In genomic region chr15:50355980-50356379, GRCh38 we compare ENCODE assay signal across 8 cellular contexts. TPM values are rescaled to one million over a fixed set of nuclear protein-coding genes. Genes with fewer than 3 reads are reported as not detected.
A peak's percentile ranks its signal among the peaks of the same experiment; 100 is the strongest.
DNase-seq lines count a peak whose midpoint lies in the region; ATAC-seq and TF ChIP-seq lines count a peak whose summit lies in the region.

No MANE protein-coding gene starts in this region.

- peak overlapping the region; percentile 97 for H3K27ac Mint-ChIP-seq in activated CD8-positive, alpha-beta memory T cell treated with anti-CD3 and anti-CD28 coated beads, Interleukin-2, amount 10 ng/mL, durations not matched to agents 7 days and 5 days
- peak overlapping the region; percentile 100 for H3K27ac Mint-ChIP-seq in activated naive CD8-positive, alpha-beta T cell treated with anti-CD3 and anti-CD28 coated beads, Interleukin-2, amount 50 U/mL, for 24 hours

- WGBS in thyroid gland, 2 donors, result 7 to 16% methylated on average over 2 of the region's 2 CpGs

- peaks cover 40% of the 10 kb centered on the region for H3K4me1 Mint-ChIP-seq in activated CD8-positive, alpha-beta memory T cell treated with anti-CD3 and anti-CD28 coated beads, Interleukin-2, amount 10 ng/mL, durations not matched to agents 7 days and 5 days
- H3K4me1 Mint-ChIP-seq in activated naive CD8-positive, alpha-beta T cell treated with anti-CD3 and anti-CD28 coated beads, Interleukin-2, amount 50 U/mL, for 24 hours, result peaks cover 53% of the 10 kb centered on the region

- no peaks in the 10 kb centered on the region for H3K9me3 ChIP-seq in thyroid gland

- no peak for ATAC-seq in activated CD8-positive, alpha-beta memory T cell treated with anti-CD3 and anti-CD28 coated beads, Interleukin-2, amount 10 ng/mL, durations not matched to agents 7 days and 5 days
- ATAC-seq in activated naive CD8-positive, alpha-beta T cell treated with anti-CD3 and anti-CD28 coated beads, Interleukin-2, amount 50 U/mL, for 24 hours, result no peak
- ATAC-seq in GM18502 (IDR thresholded peaks at IDR 0.05; ENCODE audit: poor library complexity, unreplicated experiment) (no peak), HG02870 (IDR thresholded peaks at IDR 0.05; ENCODE audit: unreplicated experiment) (no peak)

- no peak for TF ChIP-seq CTCF in thyroid gland (IDR thresholded peaks at IDR 0.05)

- peaks cover 54% of the 10 kb centered on the region for H3K36me3 Mint-ChIP-seq in activated CD8-positive, alpha-beta memory T cell treated with anti-CD3 and anti-CD28 coated beads, Interleukin-2, amount 10 ng/mL, durations not matched to agents 7 days and 5 days
- H3K36me3 Mint-ChIP-seq in activated naive CD8-positive, alpha-beta T cell treated with anti-CD3 and anti-CD28 coated beads, Interleukin-2, amount 50 U/mL, for 24 hours (ENCODE audit: low read depth), result peaks cover 68% of the 10 kb centered on the region

- no peak for DNase-seq in activated CD8-positive, alpha-beta memory T cell treated with anti-CD3 and anti-CD28 coated beads, Interleukin-2, amount 10 ng/mL, durations not matched to agents 7 days and 5 days
- no peak for DNase-seq in activated CD8-positive, alpha-beta memory T cell treated with anti-CD3 and anti-CD28 coated beads, Interleukin-2, amount 50 U/mL, for 48 hours
- DNase-seq in activated naive CD8-positive, alpha-beta T cell treated with anti-CD3 and anti-CD28 coated beads, Interleukin-2, amount 50 U/mL, for 24 hours, result no peak
- DNase-seq in kidney tubule cell (ENCODE audit: low spot score) (peak; percentile 14), thyroid gland (no peak), NCI-H524 (lab: John Stamatoyannopoulos, UW) (no peak)

- peaks cover 32 to 35% of the 10 kb centered on the region in 2 donors for H3K4me1 ChIP-seq in thyroid gland

- CTCF ChIA-PET in activated CD8-positive, alpha-beta memory T cell treated with anti-CD3 and anti-CD28 coated beads, Interleukin-2, amount 10 ng/mL, durations not matched to agents 7 days and 5 days (lab: Charles Lee), result interaction anchor here (0.5 to 1.2 kb wide), 4 partner anchors 9 to 553 kb away, joined by 3 to 4 read pairs (median 3); partner anchors contain the start of gene AP4E1

- no peaks in the 10 kb centered on the region for H3K27me3 Mint-ChIP-seq in activated CD8-positive, alpha-beta memory T cell treated with anti-CD3 and anti-CD28 coated beads, Interleukin-2, amount 10 ng/mL, durations not matched to agents 7 days and 5 days
- peaks cover 2% of the 10 kb centered on the region for H3K27me3 Mint-ChIP-seq in activated naive CD8-positive, alpha-beta T cell treated with anti-CD3 and anti-CD28 coated beads, Interleukin-2, amount 50 U/mL, for 24 hours

- peak overlapping the region in 2 of 3 donors; percentile 98 to 99 for H3K27ac ChIP-seq in thyroid gland

- H3K27me3 ChIP-seq in thyroid gland, result no peaks in the 10 kb centered on the region

- intact Hi-C loops in thyroid gland (cut with DNase I), result no loop called here

- no peaks in the 10 kb centered on the region for H3K36me3 ChIP-seq in thyroid gland

- peak overlapping the region; percentile 85 for H3K4me3 Mint-ChIP-seq in activated CD8-positive, alpha-beta memory T cell treated with anti-CD3 and anti-CD28 coated beads, Interleukin-2, amount 10 ng/mL, durations not matched to agents 7 days and 5 days
- peak overlapping the region; percentile 100 for H3K4me3 Mint-ChIP-seq in activated naive CD8-positive, alpha-beta T cell treated with anti-CD3 and anti-CD28 coated beads, Interleukin-2, amount 50 U/mL, for 24 hours

- H3K4me3 ChIP-seq in thyroid gland (replicated peaks in 1 of 3), result peak overlapping the region; percentile 92 to 96 (median 93)

- no peaks in the 10 kb centered on the region for H3K9me3 Mint-ChIP-seq in activated CD8-positive, alpha-beta memory T cell treated with anti-CD3 and anti-CD28 coated beads, Interleukin-2, amount 10 ng/mL, durations not matched to agents 7 days and 5 days (ENCODE audit: low read depth)
- no peaks in the 10 kb centered on the region for H3K9me3 Mint-ChIP-seq in activated naive CD8-positive, alpha-beta T cell treated with anti-CD3 and anti-CD28 coated beads, Interleukin-2, amount 50 U/mL, for 24 hours

- TF ChIP-seq POLR2A in thyroid gland (IDR thresholded peaks at IDR 0.05), result no peak

RNA-seq across cellular contexts. Expression of gene GABPB1, which starts 1.0 kb away (rescaled TPM):
- 10 to 100 TPM; 31.1 to 46.8 TPM for total RNA-seq in activated CD8-positive, alpha-beta memory T cell treated with anti-CD3 and anti-CD28 coated beads, Interleukin-2, amount 10 ng/mL, durations not matched to agents 7 days and 5 days
- total RNA-seq in thyroid gland, result 10 to 100 TPM; 22.2 to 30.0 (median 27.3) TPM
